9 cellular contexts compared by ENCODE assay signal in genomic region chr21:18245493-18245967, GRCh38. TPM values are rescaled to one million over a fixed set of nuclear protein-coding genes. Genes with fewer than 3 reads are reported as not detected.
DNase-seq lines count a peak whose midpoint lies in the region; ATAC-seq and TF ChIP-seq lines count a peak whose summit lies in the region.
"Had no signal": no experiment of that assay in that cellular context is flagged by ENCODE, and none has a peak within 500 bp of the region (broad histone marks: within the 10 kb centered on the region; RNA-seq: fewer than 3 reads in every experiment).

No MANE protein-coding gene starts in this region.

- peaks cover 0 to 40% (median 20%) of the 10 kb centered on the region in 7 donors for H3K27me3 ChIP-seq in spleen (replicated peaks in 1 of 7)

- DNase-seq in NCI-H1092 (lab: John Stamatoyannopoulos, UW) (peak; percentile 50), cerebellar cortex (ENCODE audit: low spot score) (peak; percentile 62), kidney tubule cell (ENCODE audit: low spot score) (peak; percentile 15), spleen (no peak), UCSD-AML1 (lab: John Stamatoyannopoulos, UW; ENCODE audit: unreplicated experiment) (no peak), glomerular visceral epithelial cell (ENCODE audit: extremely low spot score) (no peak)
- no peak for DNase-seq in activated CD8-positive, alpha-beta T cell treated with anti-CD3 and anti-CD28 coated beads for 36 hours

- no peaks in the 10 kb centered on the region for H3K4me1 Mint-ChIP-seq in activated CD8-positive, alpha-beta T cell treated with anti-CD3 and anti-CD28 coated beads for 36 hours (ENCODE audit: low read depth)

- TF ChIP-seq POLR2A in spleen (IDR thresholded peaks at IDR 0.05) = no peak

- H3K27me3 Mint-ChIP-seq in activated CD8-positive, alpha-beta T cell treated with anti-CD3 and anti-CD28 coated beads for 36 hours = peaks cover 26% of the 10 kb centered on the region

- no peak overlapping the region for H3K4me3 Mint-ChIP-seq in activated CD8-positive, alpha-beta T cell treated with anti-CD3 and anti-CD28 coated beads for 36 hours

- H3K4me1 ChIP-seq in spleen = peaks cover 0 to 18% (median 12%) of the 10 kb centered on the region in 6 donors

- peak overlapping the region in 6 of 8 donors; percentile 11 to 67 (median 52) for H3K27ac ChIP-seq in spleen
- H3K27ac ChIP-seq: VCaP had no signal

- H3K36me3 Mint-ChIP-seq in activated CD8-positive, alpha-beta T cell treated with anti-CD3 and anti-CD28 coated beads for 36 hours (ENCODE audit: low read depth) = no peaks in the 10 kb centered on the region

- no peaks in the 10 kb centered on the region for H3K36me3 ChIP-seq in spleen

- peaks cover 2% of the 10 kb centered on the region for H3K9me3 Mint-ChIP-seq in activated CD8-positive, alpha-beta T cell treated with anti-CD3 and anti-CD28 coated beads for 36 hours

- no peak overlapping the region for H3K27ac Mint-ChIP-seq in activated CD8-positive, alpha-beta T cell treated with anti-CD3 and anti-CD28 coated beads for 36 hours

- ATAC-seq in HG03460 (IDR thresholded peaks at IDR 0.05; ENCODE audit: unreplicated experiment) = no peak
- no peak for ATAC-seq in activated CD8-positive, alpha-beta T cell treated with anti-CD3 and anti-CD28 coated beads for 36 hours

- CTCF ChIA-PET in activated CD8-positive, alpha-beta T cell treated with anti-CD3 and anti-CD28 coated beads for 36 hours (lab: Charles Lee) = no interaction called here

- intact Hi-C loops in spleen (cut with DNase I; ENCODE audit: low total_unique reads) = no loop called here
- intact Hi-C loops in activated CD8-positive, alpha-beta T cell treated with anti-CD3 and anti-CD28 coated beads for 36 hours (cut with micrococcal nuclease) = no loop called here

- POLR2A ChIA-PET in activated CD8-positive, alpha-beta T cell treated with anti-CD3 and anti-CD28 coated beads for 36 hours (lab: Charles Lee) = no interaction called here

- WGBS in spleen, 5 donors = 10 to 20% (median 12%) methylated on average over 19 to 21 of the region's 21 CpGs

- TF ChIP-seq CTCF in spleen (IDR thresholded peaks at IDR 0.05 in 8 of 11, conservative IDR thresholded peaks at IDR 0.05 in 3 of 11) = no peak
- TF ChIP-seq CTCF in activated CD8-positive, alpha-beta T cell treated with anti-CD3 and anti-CD28 coated beads for 36 hours (IDR thresholded peaks at IDR 0.05) = no peak

- H3K9me3 ChIP-seq in spleen = no peaks in the 10 kb centered on the region

- H3K4me3 ChIP-seq in spleen = peak overlapping the region; percentile 6 to 66 (median 36)

RNA-seq across cellular contexts. Expression of gene CHODL, which starts 0.9 kb away (rescaled TPM):
- total RNA-seq in spleen = 10 to 100 TPM in 3 of 7 donors, 1 to 10 TPM in 4; 3.1 to 17.3 (median 7.1) TPM
- polyA plus RNA-seq in spleen = 1 to 10 TPM; 1.2 to 2.3 (median 2.0) TPM
- total RNA-seq in activated CD8-positive, alpha-beta T cell treated with anti-CD3 and anti-CD28 coated beads for 36 hours = not detected

Comparison
In these comparisons a context has a peak if more than half of its experiments do, and no peak if none do; other contexts are left out.
1. DNase-seq: peak in NCI-H1092 (single experiment), cerebellar cortex (single experiment) and kidney tubule cell (single experiment); none in spleen (single experiment), activated CD8-positive, alpha-beta T cell treated with anti-CD3 and anti-CD28 coated beads for 36 hours (single experiment), UCSD-AML1 (single experiment) and glomerular visceral epithelial cell (single experiment).